ENCODE assay signal across 1 cellular context in genomic region chr5:157366741-157367684, GRCh38.
TF ChIP-seq lines count a peak whose summit lies in the region.

No MANE protein-coding gene starts in this region.

TF ChIP-seq in SK-N-SH, 30 proteins besides CTCF, POLR2A, EP300 and RAD21 (continued from another document):
- TF ChIP-seq PBX3 (IDR thresholded peaks at IDR 0.05) (no peak), YY1 (IDR thresholded peaks at IDR 0.05; ENCODE audit: low read depth) (peak; percentile 62; the same call in 1 of the 2 replicates), TEAD4 (IDR thresholded peaks at IDR 0.05; ENCODE audit: borderline replicate concordance, insufficient read depth) (no peak), RFX5 (IDR thresholded peaks at IDR 0.05; ENCODE audit: low read length) (no peak), CHD2 (IDR thresholded peaks at IDR 0.05; ENCODE audit: low read length, partially characterized antibody) (no peak), GATA2 (CRISPR knock-in tag; IDR thresholded peaks at IDR 0.05) (no peak), NFIC (IDR thresholded peaks at IDR 0.05; ENCODE audit: borderline replicate concordance) (no peak), SMC3 (IDR thresholded peaks at IDR 0.05; ENCODE audit: low read depth, low read length) (peak; percentile 85), GABPA (IDR thresholded peaks at IDR 0.05; ENCODE audit: low read depth) (no peak), TCF12 (IDR thresholded peaks at IDR 0.05) (peak; percentile 57), NRF1 (IDR thresholded peaks at IDR 0.05; ENCODE audit: low read depth, low read length) (no peak), MEF2A (IDR thresholded peaks at IDR 0.05; ENCODE audit: borderline replicate concordance, low read depth) (no peak), FOSL2 (IDR thresholded peaks at IDR 0.05; ENCODE audit: borderline replicate concordance, low read depth) (no peak), ELF1 (IDR thresholded peaks at IDR 0.05) (no peak), FOXM1 (IDR thresholded peaks at IDR 0.05; ENCODE audit: low read depth) (no peak)
- TF ChIP-seq, protein P1, sequence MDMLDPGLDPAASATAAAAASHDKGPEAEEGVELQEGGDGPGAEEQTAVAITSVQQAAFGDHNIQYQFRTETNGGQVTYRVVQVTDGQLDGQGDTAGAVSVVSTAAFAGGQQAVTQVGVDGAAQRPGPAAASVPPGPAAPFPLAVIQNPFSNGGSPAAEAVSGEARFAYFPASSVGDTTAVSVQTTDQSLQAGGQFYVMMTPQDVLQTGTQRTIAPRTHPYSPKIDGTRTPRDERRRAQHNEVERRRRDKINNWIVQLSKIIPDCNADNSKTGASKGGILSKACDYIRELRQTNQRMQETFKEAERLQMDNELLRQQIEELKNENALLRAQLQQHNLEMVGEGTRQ (IDR thresholded peaks at IDR 0.05; ENCODE audit: borderline replicate concordance, low read depth, low read length): no peak
- TF ChIP-seq, protein P2, sequence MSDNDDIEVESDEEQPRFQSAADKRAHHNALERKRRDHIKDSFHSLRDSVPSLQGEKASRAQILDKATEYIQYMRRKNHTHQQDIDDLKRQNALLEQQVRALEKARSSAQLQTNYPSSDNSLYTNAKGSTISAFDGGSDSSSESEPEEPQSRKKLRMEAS (IDR thresholded peaks at IDR 0.05; ENCODE audit: low read depth): no peak
- TF ChIP-seq, protein P3, sequence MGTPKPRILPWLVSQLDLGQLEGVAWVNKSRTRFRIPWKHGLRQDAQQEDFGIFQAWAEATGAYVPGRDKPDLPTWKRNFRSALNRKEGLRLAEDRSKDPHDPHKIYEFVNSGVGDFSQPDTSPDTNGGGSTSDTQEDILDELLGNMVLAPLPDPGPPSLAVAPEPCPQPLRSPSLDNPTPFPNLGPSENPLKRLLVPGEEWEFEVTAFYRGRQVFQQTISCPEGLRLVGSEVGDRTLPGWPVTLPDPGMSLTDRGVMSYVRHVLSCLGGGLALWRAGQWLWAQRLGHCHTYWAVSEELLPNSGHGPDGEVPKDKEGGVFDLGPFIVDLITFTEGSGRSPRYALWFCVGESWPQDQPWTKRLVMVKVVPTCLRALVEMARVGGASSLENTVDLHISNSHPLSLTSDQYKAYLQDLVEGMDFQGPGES (IDR thresholded peaks at IDR 0.05; ENCODE audit: low read depth, low read length): no peak
- TF ChIP-seq, protein P4, sequence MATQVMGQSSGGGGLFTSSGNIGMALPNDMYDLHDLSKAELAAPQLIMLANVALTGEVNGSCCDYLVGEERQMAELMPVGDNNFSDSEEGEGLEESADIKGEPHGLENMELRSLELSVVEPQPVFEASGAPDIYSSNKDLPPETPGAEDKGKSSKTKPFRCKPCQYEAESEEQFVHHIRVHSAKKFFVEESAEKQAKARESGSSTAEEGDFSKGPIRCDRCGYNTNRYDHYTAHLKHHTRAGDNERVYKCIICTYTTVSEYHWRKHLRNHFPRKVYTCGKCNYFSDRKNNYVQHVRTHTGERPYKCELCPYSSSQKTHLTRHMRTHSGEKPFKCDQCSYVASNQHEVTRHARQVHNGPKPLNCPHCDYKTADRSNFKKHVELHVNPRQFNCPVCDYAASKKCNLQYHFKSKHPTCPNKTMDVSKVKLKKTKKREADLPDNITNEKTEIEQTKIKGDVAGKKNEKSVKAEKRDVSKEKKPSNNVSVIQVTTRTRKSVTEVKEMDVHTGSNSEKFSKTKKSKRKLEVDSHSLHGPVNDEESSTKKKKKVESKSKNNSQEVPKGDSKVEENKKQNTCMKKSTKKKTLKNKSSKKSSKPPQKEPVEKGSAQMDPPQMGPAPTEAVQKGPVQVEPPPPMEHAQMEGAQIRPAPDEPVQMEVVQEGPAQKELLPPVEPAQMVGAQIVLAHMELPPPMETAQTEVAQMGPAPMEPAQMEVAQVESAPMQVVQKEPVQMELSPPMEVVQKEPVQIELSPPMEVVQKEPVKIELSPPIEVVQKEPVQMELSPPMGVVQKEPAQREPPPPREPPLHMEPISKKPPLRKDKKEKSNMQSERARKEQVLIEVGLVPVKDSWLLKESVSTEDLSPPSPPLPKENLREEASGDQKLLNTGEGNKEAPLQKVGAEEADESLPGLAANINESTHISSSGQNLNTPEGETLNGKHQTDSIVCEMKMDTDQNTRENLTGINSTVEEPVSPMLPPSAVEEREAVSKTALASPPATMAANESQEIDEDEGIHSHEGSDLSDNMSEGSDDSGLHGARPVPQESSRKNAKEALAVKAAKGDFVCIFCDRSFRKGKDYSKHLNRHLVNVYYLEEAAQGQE (IDR thresholded peaks at IDR 0.05; ENCODE audit: low read depth, low read length): no peak
